Comparison of ENCODE assay signal across 25 cellular contexts in the genomic region with DNA sequence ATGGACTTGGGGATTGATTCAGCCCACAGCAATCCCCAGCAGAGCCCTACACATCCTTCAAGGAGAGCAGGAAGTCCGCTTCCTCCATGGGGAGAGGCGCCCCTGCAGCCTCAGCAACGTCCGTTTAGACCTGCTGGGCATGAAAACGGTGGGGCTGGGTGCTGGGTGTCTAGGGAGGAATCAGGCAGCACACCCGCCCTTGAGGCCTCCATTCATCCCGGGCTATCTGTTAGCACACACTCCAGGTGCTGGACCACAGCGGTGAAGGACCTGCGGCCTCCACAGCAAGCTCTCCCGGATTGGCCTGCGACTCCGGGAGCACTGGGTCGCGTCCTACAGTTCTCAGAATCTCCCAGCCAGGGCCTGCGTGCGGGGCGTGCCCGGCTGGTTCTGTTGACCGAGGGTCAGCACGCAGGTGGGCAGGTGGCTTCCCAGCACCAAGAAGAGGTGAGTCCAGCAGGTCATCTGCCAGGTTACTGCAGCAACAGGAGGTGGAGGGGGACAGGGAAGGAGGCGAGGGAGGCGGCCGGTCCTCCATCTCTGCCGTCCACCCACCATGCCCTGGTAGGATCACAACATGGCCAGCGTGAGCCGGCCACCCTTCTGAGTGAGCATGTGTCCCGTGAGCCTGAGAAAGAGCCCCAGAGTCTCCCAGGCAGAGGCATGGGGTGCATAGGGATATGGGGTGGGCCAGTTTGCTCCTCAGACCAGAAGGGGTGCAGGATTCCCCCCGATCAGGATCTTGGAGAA.
"Had no signal": no experiment of that assay in that cellular context is flagged by ENCODE, and none has a peak within 500 bp of the region (broad histone marks: within the 10 kb centered on the region; RNA-seq: fewer than 3 reads in every experiment).

No MANE protein-coding gene starts in this region.

- H3K9ac ChIP-seq: parathyroid adenoma had no signal

- H3K27ac ChIP-seq: breast epithelium, epithelial cell of prostate, left lung, parathyroid adenoma, thyroid gland had no signal

- H3K4me1 ChIP-seq: breast epithelium, left lung, parathyroid adenoma, thyroid gland had no signal

- H3K9me3 ChIP-seq: breast epithelium, left lung, mucosa of descending colon, thyroid gland had no signal

- DNase-seq: activated CD4-positive, alpha-beta T cell treated with anti-CD3 and anti-CD28 coated beads for 1 hour; activated CD8-positive, alpha-beta memory T cell treated with anti-CD3 and anti-CD28 coated beads, Interleukin-2, amount 10 ng/mL, durations not matched to agents 7 days and 5 days; activated CD8-positive, alpha-beta T cell treated with anti-CD3 and anti-CD28 coated beads, Interleukin-2, amount 10 ng/mL, durations not matched to agents 7 days and 5 days; activated naive CD8-positive, alpha-beta T cell treated with anti-CD3 and anti-CD28 coated beads, Interleukin-2, amount 50 U/mL, for 24 hours; activated T-cell treated with anti-CD3 and anti-CD28 coated beads, Interleukin-2, amount 50 U/mL, for 48 hours; amygdala; dermis blood vessel endothelial cell; effector CD4-positive, alpha-beta T cell; left lung; mesendoderm; mucosa of descending colon; nephron progenitor cell; nucleus accumbens; right cardiac atrium; stimulated activated CD4-positive, alpha-beta T cell treated with anti-CD3 and anti-CD28 coated beads, Interleukin-12 subunit alpha, Interleukin-12 subunit beta, amount 100 ng/mL, for 4 hours; stimulated activated CD4-positive, alpha-beta T cell treated with anti-CD3 and anti-CD28 coated beads, Interleukin-4, amount 100 ng/mL, for 1 hour; stimulated activated naive CD8-positive, alpha-beta T cell treated with anti-CD3 and anti-CD28 coated beads, Interleukin-15, amount 100 ng/mL, for 72 hours; substantia nigra; T-helper 2 cell; thyroid gland had no signal

- H3K27me3 ChIP-seq: breast epithelium, thyroid gland had no signal

- H3K4me3 ChIP-seq: breast epithelium, left lung, lung, mucosa of descending colon, thyroid gland had no signal

- H3K36me3 ChIP-seq: breast epithelium, left lung, thyroid gland had no signal

- ATAC-seq: activated CD8-positive, alpha-beta memory T cell treated with anti-CD3 and anti-CD28 coated beads, Interleukin-2, amount 10 ng/mL, durations not matched to agents 7 days and 5 days; activated CD8-positive, alpha-beta T cell treated with anti-CD3 and anti-CD28 coated beads, Interleukin-2, amount 10 ng/mL, durations not matched to agents 7 days and 5 days; activated naive CD8-positive, alpha-beta T cell treated with anti-CD3 and anti-CD28 coated beads, Interleukin-2, amount 50 U/mL, for 24 hours; left lung; mucosa of descending colon; right cardiac atrium; stimulated activated effector memory CD8-positive, alpha-beta T cell treated with anti-CD3 and anti-CD28 coated beads, Interleukin-12 subunit alpha, Interleukin-12 subunit beta, amount 100 ng/mL, for 72 hours; stimulated activated naive CD8-positive, alpha-beta T cell treated with anti-CD3 and anti-CD28 coated beads, Interleukin-15, amount 100 ng/mL, for 72 hours had no signal
